ENCODE assay signal across 14 cellular contexts in the genomic region with DNA sequence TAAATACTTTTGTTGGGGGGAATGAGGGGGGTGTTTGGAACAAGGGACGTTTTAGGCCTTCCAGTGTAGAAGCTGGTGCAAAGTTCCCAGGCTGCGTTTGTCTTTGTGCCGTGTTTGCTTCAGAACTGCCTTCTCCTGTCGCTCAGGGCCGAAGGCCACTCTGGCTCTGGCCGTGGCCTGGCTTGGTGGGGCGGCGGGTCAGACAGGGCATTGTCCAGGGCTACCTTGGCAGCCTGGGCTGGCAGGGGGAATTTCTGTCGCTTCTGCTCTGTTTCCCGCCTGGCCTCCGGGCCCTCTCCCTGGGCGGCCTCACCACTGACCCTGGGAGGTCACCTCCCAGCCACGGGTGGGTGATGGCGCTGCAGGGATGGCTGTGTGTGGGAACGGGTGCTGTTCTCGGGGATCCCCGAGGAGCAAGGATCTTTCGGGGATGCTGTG.
DNase-seq lines count a peak whose midpoint lies in the region; ATAC-seq and TF ChIP-seq lines count a peak whose summit lies in the region.
"Had no signal": no experiment of that assay in that cellular context is flagged by ENCODE, and none has a peak within 500 bp of the region (broad histone marks: within the 10 kb centered on the region; RNA-seq: fewer than 3 reads in every experiment).

No MANE protein-coding gene starts in this region.

- H3K27me3 ChIP-seq in H7 (ENCODE audit: control insufficient read depth, insufficient read depth, low read length) (no peaks in the 10 kb centered on the region), endodermal cell (ENCODE audit: control insufficient read depth, insufficient read depth, low read length, poor library complexity, severe bottlenecking) (no peaks in the 10 kb centered on the region), mesenchymal stem cell (ENCODE audit: control insufficient read depth in 1 of 2, insufficient read depth in 1 of 2, low read length in 2 of 2) (peaks cover 0 to 28% of the 10 kb centered on the region in 2 experiments), spleen (replicated peaks in 1 of 7) (peaks cover 0 to 6% (median 0%) of the 10 kb centered on the region in 7 donors), sigmoid colon (peaks cover 0 to under 1% (median 0%) of the 10 kb centered on the region in 3 donors)

- 95% methylated on average over 18 of the region's 18 CpGs; no CpG with 5 or more reads in 1 of the 2 experiments for WGBS in endodermal cell (ENCODE audit: insufficient coverage in 1 of 2, insufficient read length in 1 of 2), 2 experiments
- WGBS in mesenchymal stem cell, result 94% methylated on average over 18 of the region's 18 CpGs
- WGBS in spleen, 5 donors, result 82 to 92% (median 89%) methylated on average over 3 to 18 of the region's 18 CpGs
- WGBS in sigmoid colon, 2 donors, result 87 to 92% methylated on average over 18 of the region's 18 CpGs

- H3K27ac ChIP-seq in endodermal cell (ENCODE audit: low read depth, low read length) (peak overlapping the region; percentile 10), mesenchymal stem cell (ENCODE audit: low read length, poor library complexity, severe bottlenecking) (peak overlapping the region; percentile 87), spleen (no peak overlapping the region), sigmoid colon (peak overlapping the region in 1 of 4 donors; percentile 74)

- H2BK12ac ChIP-seq in mesenchymal stem cell (ENCODE audit: low read length in 2 of 2), result peak overlapping the region in 1 of 2 experiments; percentile 63

- peak overlapping the region; percentile 57 for H2BK5ac ChIP-seq in mesenchymal stem cell (ENCODE audit: low read depth, low read length, poor library complexity, severe bottlenecking)

- no peak for ATAC-seq in HG03432 (IDR thresholded peaks at IDR 0.05; ENCODE audit: unreplicated experiment)

- peak overlapping the region in 1 of 2 experiments; percentile 81 for H3K14ac ChIP-seq in mesenchymal stem cell (ENCODE audit: low read length in 2 of 2)

- H3K4me1 Mint-ChIP-seq in endodermal cell, result peaks cover 14% of the 10 kb centered on the region
- H3K4me1 Mint-ChIP-seq: CD4-positive, CD25-positive, alpha-beta regulatory T cell had no signal

- no peaks in the 10 kb centered on the region for H3K79me1 ChIP-seq in mesenchymal stem cell (replicated peaks; ENCODE audit: low read length, poor library complexity, severe bottlenecking)

- H3K23ac ChIP-seq in mesenchymal stem cell (ENCODE audit: low read length in 2 of 2), result no peak overlapping the region

- no peak overlapping the region for H2BK15ac ChIP-seq in mesenchymal stem cell (ENCODE audit: low read depth, poor library complexity, severe bottlenecking)

- no peak overlapping the region for H3K4me3 Mint-ChIP-seq in endodermal cell
- H3K4me3 Mint-ChIP-seq: CD4-positive, CD25-positive, alpha-beta regulatory T cell had no signal

- H3K9me3 ChIP-seq in endodermal cell (ENCODE audit: control insufficient read depth, low read length) (no peaks in the 10 kb centered on the region), mesenchymal stem cell (ENCODE audit: control insufficient read depth, low read length) (peaks cover under 1% of the 10 kb centered on the region), spleen (no peaks in the 10 kb centered on the region), sigmoid colon (no peaks in the 10 kb centered on the region)

- no peak overlapping the region for H2BK120ac ChIP-seq in mesenchymal stem cell (ENCODE audit: low read depth, low read length)

- H4K91ac ChIP-seq in mesenchymal stem cell (ENCODE audit: low read length), result peak overlapping the region; percentile 34

- no peak overlapping the region for H3K4me2 ChIP-seq in mesenchymal stem cell (ENCODE audit: low read length, poor library complexity, severe bottlenecking)

- no peak overlapping the region for H3K27ac Mint-ChIP-seq in endodermal cell
- H3K27ac Mint-ChIP-seq: CD4-positive, CD25-positive, alpha-beta regulatory T cell had no signal

- H2AK5ac ChIP-seq in mesenchymal stem cell (ENCODE audit: low read length, severe bottlenecking), result peak overlapping the region; percentile 97

- no peak for TF ChIP-seq CTCF in endodermal cell (conservative IDR thresholded peaks at IDR 0.05)
- no peak for TF ChIP-seq CTCF in spleen (IDR thresholded peaks at IDR 0.05 in 8 of 11, conservative IDR thresholded peaks at IDR 0.05 in 3 of 11)
- TF ChIP-seq CTCF in sigmoid colon (IDR thresholded peaks at IDR 0.05), result no peak

- no peak for TF ChIP-seq EP300 in sigmoid colon (IDR thresholded peaks at IDR 0.05)

- peak; percentile 10 for DNase-seq in H7
- no peak for DNase-seq in endodermal cell
- no peak for DNase-seq in mesenchymal stem cell
- peak; percentile 66 for DNase-seq in spleen
- no peak for DNase-seq in OCI-M1 (lab: John Stamatoyannopoulos, UW)
- DNase-seq in sigmoid colon, result no peak
- DNase-seq in NCI-H2081 (lab: John Stamatoyannopoulos, UW), result no peak
- DNase-seq: Calu3; CD4-positive, CD25-positive, alpha-beta regulatory T cell; Kasumi-1; NCI-H187 treated with DMSO at 0.1 percent for 48 hours; NCI-H2171 treated with DMSO at 0.1 percent for 48 hours; NCI-H510A had no signal

- H3K27me3 Mint-ChIP-seq in endodermal cell (ENCODE audit: insufficient read depth), result no peaks in the 10 kb centered on the region
- H3K27me3 Mint-ChIP-seq: CD4-positive, CD25-positive, alpha-beta regulatory T cell had no signal

- H3K36me3 Mint-ChIP-seq in endodermal cell (ENCODE audit: low read depth), result peaks cover 56% of the 10 kb centered on the region
- H3K36me3 Mint-ChIP-seq: CD4-positive, CD25-positive, alpha-beta regulatory T cell had no signal

- H3K9ac ChIP-seq in endodermal cell (ENCODE audit: extremely low read depth, low read length, poor library complexity, severe bottlenecking) (no peak overlapping the region), mesenchymal stem cell (ENCODE audit: low read length) (no peak overlapping the region)

- H2AFZ ChIP-seq in mesenchymal stem cell (ENCODE audit: low read depth, low read length), result no peak overlapping the region

- no peak overlapping the region for H3K4ac ChIP-seq in mesenchymal stem cell (ENCODE audit: low read depth in 1 of 2, low read length in 2 of 2)

- peaks cover 4% of the 10 kb centered on the region for H3K9me3 Mint-ChIP-seq in endodermal cell

- intact Hi-C loops in spleen (cut with DNase I; ENCODE audit: low total_unique reads), result no loop called here
- intact Hi-C loops in sigmoid colon (cut with DNase I), result no loop called here

- peak overlapping the region; percentile 4 for H4K8ac ChIP-seq in mesenchymal stem cell (ENCODE audit: low read length)

- H3K4me1 ChIP-seq in endodermal cell (ENCODE audit: control insufficient read depth, insufficient read depth, low read length), result no peaks in the 10 kb centered on the region
- peaks cover 6% of the 10 kb centered on the region for H3K4me1 ChIP-seq in mesenchymal stem cell (ENCODE audit: control insufficient read depth, insufficient read depth, low read depth, low read length)
- no peaks in the 10 kb centered on the region for H3K4me1 ChIP-seq in spleen
- no peaks in the 10 kb centered on the region for H3K4me1 ChIP-seq in sigmoid colon

- H3K36me3 ChIP-seq in H7 (replicated peaks; ENCODE audit: control insufficient read depth, insufficient read depth, low read length), result no peaks in the 10 kb centered on the region
- H3K36me3 ChIP-seq in endodermal cell (ENCODE audit: control insufficient read depth, insufficient read depth, low read length), result peaks cover 3% of the 10 kb centered on the region
- H3K36me3 ChIP-seq in mesenchymal stem cell (ENCODE audit: control insufficient read depth in 1 of 2, insufficient read depth in 2 of 2, low read depth in 1 of 2, low read length in 2 of 2), result no peaks in the 10 kb centered on the region
- H3K36me3 ChIP-seq in spleen, result no peaks in the 10 kb centered on the region
- no peaks in the 10 kb centered on the region for H3K36me3 ChIP-seq in sigmoid colon

- H3K4me3 ChIP-seq in H7 (ENCODE audit: insufficient read depth, low read depth, low read length) (no peak overlapping the region), endodermal cell (ENCODE audit: low read length) (no peak overlapping the region), mesenchymal stem cell (ENCODE audit: insufficient read depth in 1 of 2, low read depth in 1 of 2, low read length in 2 of 2) (no peak overlapping the region), spleen (no peak overlapping the region), sigmoid colon (no peak overlapping the region)

- peak overlapping the region in 1 of 2 experiments; percentile 34 for H3K18ac ChIP-seq in mesenchymal stem cell (ENCODE audit: low read depth in 1 of 2, low read length in 2 of 2)

- TF ChIP-seq POLR2A in spleen (IDR thresholded peaks at IDR 0.05) (no peak), sigmoid colon (IDR thresholded peaks at IDR 0.05) (no peak)

Comparison
In these comparisons a context has a peak if more than half of its experiments do, and no peak if none do; other contexts are left out.
1. DNase-seq: peak in H7 (single experiment) and spleen (single experiment); none in endodermal cell (single experiment), mesenchymal stem cell (single experiment), OCI-M1 (single experiment), sigmoid colon (single experiment) and NCI-H2081 (0 of 2).
2. H3K27ac ChIP-seq: peak in endodermal cell (single experiment) and mesenchymal stem cell (single experiment); none in spleen (0 of 8).